Comparison of ENCODE assay signal across 1 cellular context in the genomic region with DNA sequence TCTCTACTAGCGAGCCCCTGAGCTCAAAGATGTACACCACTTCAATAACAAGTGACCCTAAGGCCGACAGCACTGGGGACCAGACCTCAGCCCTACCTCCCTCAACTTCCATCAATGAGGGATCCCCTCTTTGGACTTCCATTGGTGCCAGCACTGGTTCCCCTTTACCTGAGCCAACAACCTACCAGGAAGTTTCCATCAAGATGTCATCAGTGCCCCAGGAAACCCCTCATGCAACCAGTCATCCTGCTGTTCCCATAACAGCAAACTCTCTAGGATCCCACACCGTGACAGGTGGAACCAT.
TF ChIP-seq lines count a peak whose summit lies in the region.

No MANE protein-coding gene starts in this region.

TF ChIP-seq in neural cell, 6 proteins besides CTCF, POLR2A, EP300 and RAD21 (continued from another document):
- TF ChIP-seq TAF1 (IDR thresholded peaks at IDR 0.05; ENCODE audit: low read depth): no peak
- no peak for TF ChIP-seq MXI1 (conservative IDR thresholded peaks at IDR 0.05; ENCODE audit: poor library complexity, severe bottlenecking)
